ENCODE assay signal across 25 cellular contexts in genomic region chr6:66508433-66508832, GRCh38.
DNase-seq lines count a peak whose midpoint lies in the region; ATAC-seq, FAIRE-seq and TF ChIP-seq lines count a peak whose summit lies in the region.
"Had no signal": no experiment of that assay in that cellular context is flagged by ENCODE, and none has a peak within 500 bp of the region (broad histone marks: within the 10 kb centered on the region; RNA-seq: fewer than 3 reads in every experiment).

No MANE protein-coding gene starts in this region.

- TF ChIP-seq EP300 in SK-N-SH (IDR thresholded peaks at IDR 0.05; ENCODE audit: borderline replicate concordance in 1 of 2, low read depth in 1 of 2, low read length in 1 of 2): no peak

- ATAC-seq in SK-N-SH treated with all-trans-retinoic acid at 6 μM for 48 hours (peak; percentile 87), HG03025 (IDR thresholded peaks at IDR 0.05; ENCODE audit: low FRiP score, unreplicated experiment) (no peak)
- ATAC-seq: activated CD4-positive, CD25-positive, alpha-beta regulatory T cell treated with anti-CD3 and anti-CD28 coated beads, Interleukin-2, amount 50 U/mL, for 24 hours; activated naive CD4-positive, alpha-beta T cell treated with anti-CD3 and anti-CD28 coated beads, Interleukin-2, amount 50 U/mL, for 72 hours had no signal

- no peaks in the 10 kb centered on the region for H3K27me3 ChIP-seq in SK-N-SH (ENCODE audit: insufficient read depth)
- H3K27me3 ChIP-seq: uterus had no signal

- FAIRE-seq in urothelium cell line (lab: Jason Lieb, UNC): no peak
- FAIRE-seq: GM12891, GM19239 had no signal

- H2AFZ ChIP-seq in SK-N-SH (ENCODE audit: low read depth): no peak overlapping the region

- no peaks in the 10 kb centered on the region for H3K79me2 ChIP-seq in SK-N-SH (ENCODE audit: insufficient read depth)

- DNase-seq in SK-N-SH (no peak), SK-N-MC (ENCODE audit: low read depth, low spot score) (peak; percentile 28), fibroblast of peridontal ligament (ENCODE audit: extremely low read depth) (peak; percentile 6), urothelium cell line (ENCODE audit: low spot score) (peak; percentile 6), NCI-H2227 treated with DMSO at 0.1 percent for 48 hours (lab: John Stamatoyannopoulos, UW) (no peak), DMS53 (lab: John Stamatoyannopoulos, UW) (no peak)
- DNase-seq: 8988T; activated T-cell treated with anti-CD3 and anti-CD28 coated beads, Interleukin-2, amount 50 U/mL, for 48 hours; cortex of kidney; DMS 273 treated with DMSO at 0.1 percent for 48 hours; GF-D8; midbrain; NCI-H2029; NCI-H510A; nephron progenitor cell; substantia nigra; T1000; uterus had no signal

- CTCF ChIA-PET in SK-N-SH (lab: Yijun Ruan, JAX): interaction anchor here (0.9 kb wide), 1 partner anchor 16 kb away, joined by 3 read pairs; no protein-coding TSS in a partner anchor

- H3K9ac ChIP-seq in SK-N-SH: no peak overlapping the region
- H3K9ac ChIP-seq in SK-N-MC (ENCODE audit: insufficient read length): no peak overlapping the region

- H3K36me3 ChIP-seq in SK-N-SH (replicated peaks in 1 of 2; ENCODE audit: control insufficient read depth in 1 of 2, insufficient read depth in 2 of 2, low read length in 1 of 2) (no peaks in the 10 kb centered on the region), SK-N-MC (ENCODE audit: insufficient read depth, low read length) (no peaks in the 10 kb centered on the region)
- H3K36me3 ChIP-seq: uterus had no signal

- no peak for TF ChIP-seq CTCF in SK-N-SH (IDR thresholded peaks at IDR 0.05)

- TF ChIP-seq RAD21 in SK-N-SH (IDR thresholded peaks at IDR 0.05; ENCODE audit: low read length): no peak

- no peaks in the 10 kb centered on the region for H3K9me3 ChIP-seq in SK-N-SH
- no peaks in the 10 kb centered on the region; the same call in 1 of the 2 replicates for H3K9me3 ChIP-seq in SK-N-MC (ENCODE audit: low read depth, low read length)
- H3K9me3 ChIP-seq: uterus had no signal

- H3K4me3 ChIP-seq in SK-N-SH (ENCODE audit: low read depth in 2 of 2, low read length in 1 of 2): no peak overlapping the region
- H3K4me3 ChIP-seq in SK-N-MC: no peak overlapping the region
- H3K4me3 ChIP-seq: uterus had no signal

- 30% methylated on average over 3 of the region's 3 CpGs for WGBS in SK-N-SH (ENCODE audit: low lambda C conversion rate)

- H3K9me2 ChIP-seq in SK-N-SH: no peaks in the 10 kb centered on the region

- no peaks in the 10 kb centered on the region for H3F3A ChIP-seq in SK-N-SH (replicated peaks; ENCODE audit: insufficient read depth)

- H4K20me1 ChIP-seq in SK-N-SH (ENCODE audit: insufficient read depth): no peaks in the 10 kb centered on the region

- H3K27ac ChIP-seq in SK-N-SH (ENCODE audit: low read depth in 2 of 2, low read length in 1 of 2): no peak overlapping the region
- H3K27ac ChIP-seq in SK-N-MC: no peak overlapping the region
- H3K27ac ChIP-seq: C4-2B, uterus had no signal

- H3K4me2 ChIP-seq in SK-N-SH: no peak overlapping the region

- H3K4me1 ChIP-seq in SK-N-SH (ENCODE audit: control insufficient read depth in 1 of 2, insufficient read depth in 2 of 2, low read depth in 1 of 2, low read length in 1 of 2): no peaks in the 10 kb centered on the region; a peak in 1 of 4 replicates
- H3K4me1 ChIP-seq: uterus had no signal

- POLR2A ChIA-PET in SK-N-SH (lab: Yijun Ruan, JAX): no interaction called here

TF ChIP-seq in SK-N-SH treated with all-trans-retinoic acid at 6 μM for 48 hours, 23 proteins besides CTCF, POLR2A, EP300 and RAD21:
- TF ChIP-seq TSHZ2 (CRISPR knock-in tag; IDR thresholded peaks at IDR 0.05) (no peak), ESRRG (CRISPR knock-in tag; IDR thresholded peaks at IDR 0.05) (no peak), TOX (CRISPR knock-in tag; IDR thresholded peaks at IDR 0.05; ENCODE audit: borderline replicate concordance) (peak; percentile 49; the same call in 1 of the 2 replicates)

TF ChIP-seq in SK-N-SH, 30 proteins besides CTCF, POLR2A, EP300 and RAD21:
- no peak for TF ChIP-seq TAF1 (IDR thresholded peaks at IDR 0.05; ENCODE audit: borderline replicate concordance, low read depth, low read length)
- TF ChIP-seq REST (IDR thresholded peaks at IDR 0.05; ENCODE audit: low read depth, low read length): no peak
- no peak for TF ChIP-seq NRF1 (IDR thresholded peaks at IDR 0.05; ENCODE audit: low read depth, low read length)
- no peak for TF ChIP-seq POLR2AphosphoS5 (IDR thresholded peaks at IDR 0.05; ENCODE audit: low read depth, low read length)

Comparison
In these comparisons a context has a peak if more than half of its experiments do, and no peak if none do; other contexts are left out.
1. DNase-seq: peak in SK-N-MC (single experiment), fibroblast of peridontal ligament (single experiment) and urothelium cell line (single experiment); none in SK-N-SH (single experiment), NCI-H2227 treated with DMSO at 0.1 percent for 48 hours (single experiment) and DMS53 (single experiment).